Comparison of ENCODE assay signal across 15 cellular contexts in genomic region chr5:32153723-32154122, GRCh38. TPM values are rescaled to one million over a fixed set of nuclear protein-coding genes. Genes with fewer than 3 reads are reported as not detected.
DNase-seq lines count a peak whose midpoint lies in the region; ATAC-seq and TF ChIP-seq lines count a peak whose summit lies in the region.
"Had no signal": no experiment of that assay in that cellular context is flagged by ENCODE, and none has a peak within 500 bp of the region (broad histone marks: within the 10 kb centered on the region; RNA-seq: fewer than 3 reads in every experiment).

No MANE protein-coding gene starts in this region.

- no peak for ATAC-seq in activated naive CD8-positive, alpha-beta T cell treated with anti-CD3 and anti-CD28 coated beads, Interleukin-2, amount 50 U/mL, for 24 hours
- no peak for ATAC-seq in activated CD8-positive, alpha-beta T cell treated with anti-CD3 and anti-CD28 coated beads for 36 hours
- ATAC-seq in left cardiac atrium = peak; percentile 28 to 56

- H3K4me1 ChIP-seq in thyroid gland = peaks cover 25 to 39% of the 10 kb centered on the region in 2 donors
- H3K4me1 ChIP-seq: Caco-2 had no signal

- no peak overlapping the region for H3K27ac ChIP-seq in thyroid gland
- H3K27ac ChIP-seq: neural progenitor cell had no signal

- H3K36me3 ChIP-seq in thyroid gland = no peaks in the 10 kb centered on the region

- H3K4me1 Mint-ChIP-seq in activated naive CD8-positive, alpha-beta T cell treated with anti-CD3 and anti-CD28 coated beads, Interleukin-2, amount 50 U/mL, for 24 hours = peaks cover 55% of the 10 kb centered on the region
- H3K4me1 Mint-ChIP-seq in activated naive CD8-positive, alpha-beta T cell treated with anti-CD3 and anti-CD28 coated beads for 36 hours = peaks cover 30% of the 10 kb centered on the region
- peaks cover 43% of the 10 kb centered on the region for H3K4me1 Mint-ChIP-seq in activated CD8-positive, alpha-beta T cell treated with anti-CD3 and anti-CD28 coated beads for 36 hours (ENCODE audit: low read depth)
- H3K4me1 Mint-ChIP-seq: neural progenitor cell had no signal

- intact Hi-C loops in activated CD8-positive, alpha-beta T cell treated with anti-CD3 and anti-CD28 coated beads for 36 hours (cut with micrococcal nuclease) = no loop called here
- intact Hi-C loops in left cardiac atrium (cut with DNase I) (no loop called here), thyroid gland (cut with DNase I) (no loop called here)

- TF ChIP-seq POLR2A in thyroid gland (IDR thresholded peaks at IDR 0.05) = no peak

- peak overlapping the region; percentile 62 for H3K27ac Mint-ChIP-seq in activated naive CD8-positive, alpha-beta T cell treated with anti-CD3 and anti-CD28 coated beads, Interleukin-2, amount 50 U/mL, for 24 hours
- H3K27ac Mint-ChIP-seq in activated naive CD8-positive, alpha-beta T cell treated with anti-CD3 and anti-CD28 coated beads for 36 hours = no peak overlapping the region
- peak overlapping the region; percentile 24 for H3K27ac Mint-ChIP-seq in activated CD8-positive, alpha-beta T cell treated with anti-CD3 and anti-CD28 coated beads for 36 hours
- H3K27ac Mint-ChIP-seq: neural progenitor cell had no signal

- peaks cover 41% of the 10 kb centered on the region for H3K36me3 Mint-ChIP-seq in activated naive CD8-positive, alpha-beta T cell treated with anti-CD3 and anti-CD28 coated beads, Interleukin-2, amount 50 U/mL, for 24 hours (ENCODE audit: low read depth)
- peaks cover 36% of the 10 kb centered on the region for H3K36me3 Mint-ChIP-seq in activated naive CD8-positive, alpha-beta T cell treated with anti-CD3 and anti-CD28 coated beads for 36 hours
- H3K36me3 Mint-ChIP-seq in activated CD8-positive, alpha-beta T cell treated with anti-CD3 and anti-CD28 coated beads for 36 hours (ENCODE audit: low read depth) = peaks cover 34% of the 10 kb centered on the region

- CTCF ChIA-PET in activated CD8-positive, alpha-beta T cell treated with anti-CD3 and anti-CD28 coated beads for 36 hours (lab: Charles Lee) = no interaction called here

- H3K9me3 ChIP-seq in thyroid gland = no peaks in the 10 kb centered on the region
- H3K9me3 ChIP-seq: Caco-2 had no signal

- H3K27me3 ChIP-seq in thyroid gland = no peaks in the 10 kb centered on the region
- H3K27me3 ChIP-seq: neural progenitor cell had no signal

- H3K4me3 ChIP-seq in thyroid gland (replicated peaks in 1 of 3) = no peak overlapping the region
- H3K4me3 ChIP-seq: lung, neural progenitor cell had no signal

- no peak for TF ChIP-seq CTCF in activated CD8-positive, alpha-beta T cell treated with anti-CD3 and anti-CD28 coated beads for 36 hours (IDR thresholded peaks at IDR 0.05)
- no peak for TF ChIP-seq CTCF in thyroid gland (IDR thresholded peaks at IDR 0.05)

- POLR2A ChIA-PET in activated CD8-positive, alpha-beta T cell treated with anti-CD3 and anti-CD28 coated beads for 36 hours (lab: Charles Lee) = no interaction called here

- peaks cover 4% of the 10 kb centered on the region for H3K9me3 Mint-ChIP-seq in activated naive CD8-positive, alpha-beta T cell treated with anti-CD3 and anti-CD28 coated beads, Interleukin-2, amount 50 U/mL, for 24 hours
- H3K9me3 Mint-ChIP-seq in activated naive CD8-positive, alpha-beta T cell treated with anti-CD3 and anti-CD28 coated beads for 36 hours = peaks cover 1% of the 10 kb centered on the region
- no peaks in the 10 kb centered on the region for H3K9me3 Mint-ChIP-seq in activated CD8-positive, alpha-beta T cell treated with anti-CD3 and anti-CD28 coated beads for 36 hours

- WGBS in thyroid gland, 2 donors = 72 to 74% methylated on average over 3 of the region's 3 CpGs

- no peak for DNase-seq in activated naive CD8-positive, alpha-beta T cell treated with anti-CD3 and anti-CD28 coated beads, Interleukin-2, amount 50 U/mL, for 24 hours
- DNase-seq in activated naive CD8-positive, alpha-beta T cell treated with anti-CD3 and anti-CD28 coated beads for 36 hours = no peak
- DNase-seq in activated CD8-positive, alpha-beta T cell treated with anti-CD3 and anti-CD28 coated beads for 36 hours = no peak
- DNase-seq in left cardiac atrium (no peak), renal cortical epithelial cell (ENCODE audit: low read depth) (peak; percentile 39), retina (no peak), thyroid gland (no peak)
- DNase-seq in activated CD4-positive, alpha-beta T cell treated with anti-CD3 and anti-CD28 coated beads for 4 hours = no peak
- DNase-seq: Caco-2; cortex of kidney; NCI-H1105; small intestine; stimulated activated naive CD4-positive, alpha-beta T cell had no signal

- H3K4me3 Mint-ChIP-seq in activated naive CD8-positive, alpha-beta T cell treated with anti-CD3 and anti-CD28 coated beads, Interleukin-2, amount 50 U/mL, for 24 hours = no peak overlapping the region
- no peak overlapping the region for H3K4me3 Mint-ChIP-seq in activated naive CD8-positive, alpha-beta T cell treated with anti-CD3 and anti-CD28 coated beads for 36 hours
- H3K4me3 Mint-ChIP-seq in activated CD8-positive, alpha-beta T cell treated with anti-CD3 and anti-CD28 coated beads for 36 hours = no peak overlapping the region
- H3K4me3 Mint-ChIP-seq: neural progenitor cell had no signal

- no peaks in the 10 kb centered on the region for H3K27me3 Mint-ChIP-seq in activated naive CD8-positive, alpha-beta T cell treated with anti-CD3 and anti-CD28 coated beads, Interleukin-2, amount 50 U/mL, for 24 hours
- no peaks in the 10 kb centered on the region for H3K27me3 Mint-ChIP-seq in activated naive CD8-positive, alpha-beta T cell treated with anti-CD3 and anti-CD28 coated beads for 36 hours
- H3K27me3 Mint-ChIP-seq in activated CD8-positive, alpha-beta T cell treated with anti-CD3 and anti-CD28 coated beads for 36 hours = no peaks in the 10 kb centered on the region

RNA-seq across cellular contexts. Expression of gene GOLPH3, which starts 20.4 kb away (rescaled TPM):
- 10 to 100 TPM; 68.0 to 72.6 TPM for total RNA-seq in activated naive CD8-positive, alpha-beta T cell treated with anti-CD3 and anti-CD28 coated beads for 36 hours
- 10 to 100 TPM; 53.2 to 56.7 TPM for total RNA-seq in activated CD8-positive, alpha-beta T cell treated with anti-CD3 and anti-CD28 coated beads for 36 hours
- total RNA-seq in left cardiac atrium (10 to 100 TPM; 48.0 to 72.2 TPM), renal cortical epithelial cell (99.7 and 110 TPM in 2 replicates), thyroid gland (100 to 1,000 TPM; 105 to 138 (median 125) TPM)

Comparison
In these comparisons a context has a peak if more than half of its experiments do, and no peak if none do; other contexts are left out.
1. ATAC-seq: peak in left cardiac atrium (2 of 2); none in activated naive CD8-positive, alpha-beta T cell treated with anti-CD3 and anti-CD28 coated beads, Interleukin-2, amount 50 U/mL, for 24 hours (single experiment) and activated CD8-positive, alpha-beta T cell treated with anti-CD3 and anti-CD28 coated beads for 36 hours (single experiment).